ENCODE assay signal across 4 cellular contexts in the genomic region with DNA sequence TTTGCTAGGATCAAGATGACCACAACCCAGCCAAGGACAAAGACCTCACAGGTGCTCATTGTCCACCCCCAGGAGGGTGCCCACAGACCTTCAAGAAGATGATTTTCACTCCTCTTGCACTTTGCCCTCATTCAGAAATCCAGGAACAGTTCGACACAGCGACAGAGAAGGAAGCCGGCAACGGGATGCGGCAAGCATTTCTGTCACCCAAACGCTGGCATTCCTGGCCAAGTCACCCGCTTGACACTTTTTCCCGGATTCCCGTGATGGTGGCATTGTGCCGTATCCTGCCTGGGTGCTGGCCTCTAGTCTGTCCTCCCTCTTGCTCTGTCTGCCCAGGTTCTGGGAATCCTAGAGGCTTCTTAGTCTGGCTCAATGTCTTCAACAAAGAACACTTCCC.
"Had no signal": no experiment of that assay in that cellular context is flagged by ENCODE, and none has a peak within 500 bp of the region (broad histone marks: within the 10 kb centered on the region; RNA-seq: fewer than 3 reads in every experiment).

No MANE protein-coding gene starts in this region.

- H2AFZ ChIP-seq: GM23338 had no signal

- H3K4me3 ChIP-seq: GM23338 had no signal

- ATAC-seq: GM23338 had no signal

- DNase-seq: H9, HCEC 1CT, IMR-90 had no signal

- H3K4me2 ChIP-seq: GM23338 had no signal
